Comparison of ENCODE assay signal across 8 cellular contexts in genomic region chr6:55980627-55981211, GRCh38.
DNase-seq lines count a peak whose midpoint lies in the region; ATAC-seq and TF ChIP-seq lines count a peak whose summit lies in the region.

No MANE protein-coding gene starts in this region.

- TF ChIP-seq CTCF in GM13976 (IDR thresholded peaks at IDR 0.05; ENCODE audit: borderline replicate concordance, control extremely low read depth, extremely low read depth, insufficient read depth, missing control alignments) = peak; percentile 50
- peak; percentile 91 for TF ChIP-seq CTCF in smooth muscle cell (IDR thresholded peaks at IDR 0.05; ENCODE audit: borderline replicate concordance, insufficient read depth, poor library complexity, severe bottlenecking)

- in situ Hi-C loops in GM13976 (cut with MboI; ENCODE audit: low sequenced_read_pairs, unreplicated experiment) = loop anchor here (25.0 kb wide), 1 partner anchor 282 kb away; no protein-coding TSS in a partner anchor

- WGBS in smooth muscle cell (ENCODE audit: low lambda C conversion rate) = 12% methylated on average over 1 of the region's 1 CpG

- H3K27ac ChIP-seq in smooth muscle cell (ENCODE audit: low read depth) = no peak overlapping the region

- no peaks in the 10 kb centered on the region for H3K36me3 ChIP-seq in smooth muscle cell (ENCODE audit: low read depth)

- ATAC-seq in HG02610 (IDR thresholded peaks at IDR 0.05; ENCODE audit: unreplicated experiment) (no peak), GM19328 (IDR thresholded peaks at IDR 0.05; ENCODE audit: unreplicated experiment) (no peak)

- no peaks in the 10 kb centered on the region for H4K20me1 ChIP-seq in smooth muscle cell (ENCODE audit: low read depth)

- peak; percentile 33 for DNase-seq in A172 (ENCODE audit: low spot score)
- peak; percentile 36 for DNase-seq in GM13976 (ENCODE audit: low spot score)
- peak; percentile 52 for DNase-seq in NAMALWA (ENCODE audit: low spot score)
- DNase-seq in T1000 (lab: John Stamatoyannopoulos, UW) = peak; percentile 17
- peak; percentile 27 for DNase-seq in glomerular endothelial cell (ENCODE audit: extremely low read depth, low read depth, low spot score)
- DNase-seq in smooth muscle cell (lab: John Stamatoyannopoulos, UW; ENCODE audit: unreplicated experiment) = no peak

- H3K9ac ChIP-seq in smooth muscle cell (ENCODE audit: low read depth) = no peak overlapping the region

- H3K9me3 ChIP-seq in smooth muscle cell (replicated peaks; ENCODE audit: low read depth) = no peaks in the 10 kb centered on the region

- H3F3A ChIP-seq in smooth muscle cell (ENCODE audit: low read depth) = no peaks in the 10 kb centered on the region

- H3K27me3 ChIP-seq in smooth muscle cell (ENCODE audit: low read depth) = no peaks in the 10 kb centered on the region

- no peaks in the 10 kb centered on the region for H3K4me1 ChIP-seq in smooth muscle cell (ENCODE audit: low read depth)

- H3K79me2 ChIP-seq in smooth muscle cell (ENCODE audit: low read depth) = no peaks in the 10 kb centered on the region

- H3K4me3 ChIP-seq in smooth muscle cell = no peak overlapping the region

- no peak overlapping the region for H2AFZ ChIP-seq in smooth muscle cell (ENCODE audit: low read depth)

- H3K4me2 ChIP-seq in smooth muscle cell = no peak overlapping the region
